ENCODE assay signal across 18 cellular contexts in genomic region chr7:101874028-101874427, GRCh38. TPM values are rescaled to one million over a fixed set of nuclear protein-coding genes. Genes with fewer than 3 reads are reported as not detected.
DNase-seq lines count a peak whose midpoint lies in the region; ATAC-seq, FAIRE-seq and TF ChIP-seq lines count a peak whose summit lies in the region.
"Had no signal": no experiment of that assay in that cellular context is flagged by ENCODE, and none has a peak within 500 bp of the region (broad histone marks: within the 10 kb centered on the region; RNA-seq: fewer than 3 reads in every experiment).

No MANE protein-coding gene starts in this region.

- no peaks in the 10 kb centered on the region for H3K9me3 Mint-ChIP-seq in mesothelial cell of epicardium

- H3K9me3 ChIP-seq in right atrium auricular region: no peaks in the 10 kb centered on the region
- H3K9me3 ChIP-seq: prostate gland, upper lobe of left lung had no signal

- no peaks in the 10 kb centered on the region for H3K36me3 ChIP-seq in right atrium auricular region
- H3K36me3 ChIP-seq: prostate gland, upper lobe of left lung, WERI-Rb-1 had no signal

- intact Hi-C loops in left cardiac atrium (cut with DNase I): no loop called here

- no peak for FAIRE-seq in D721Med (lab: Jason Lieb, UNC)
- FAIRE-seq: A204.1, bronchial epithelial cell had no signal

- H3K27me3 ChIP-seq in right atrium auricular region: no peaks in the 10 kb centered on the region
- H3K27me3 ChIP-seq: upper lobe of left lung had no signal

- CTCF ChIA-PET in GM10248 (lab: Yijun Ruan, JAX): interaction anchor here (0.9 kb wide), 1 partner anchor 10 kb away, joined by 3 read pairs; no protein-coding TSS in a partner anchor

- H3K36me3 Mint-ChIP-seq in mesothelial cell of epicardium: peaks cover 3% of the 10 kb centered on the region
- H3K36me3 Mint-ChIP-seq: activated CD8-positive, alpha-beta memory T cell treated with anti-CD3 and anti-CD28 coated beads, Interleukin-2, amount 10 ng/mL, durations not matched to agents 7 days and 5 days had no signal

- H3K4me3 ChIP-seq in right atrium auricular region: no peak overlapping the region
- no peak overlapping the region for H3K4me3 ChIP-seq in cardiac fibroblast (replicated peaks in 1 of 2; ENCODE audit: low read depth in 2 of 2, low read length in 2 of 2)
- H3K4me3 ChIP-seq: PC-9, prostate gland, upper lobe of left lung had no signal

- peaks cover 47% of the 10 kb centered on the region for H3K4me1 Mint-ChIP-seq in mesothelial cell of epicardium
- H3K4me1 Mint-ChIP-seq: activated CD8-positive, alpha-beta memory T cell treated with anti-CD3 and anti-CD28 coated beads, Interleukin-2, amount 10 ng/mL, durations not matched to agents 7 days and 5 days had no signal

- H3K27me3 Mint-ChIP-seq in mesothelial cell of epicardium (ENCODE audit: low read depth): no peaks in the 10 kb centered on the region
- H3K27me3 Mint-ChIP-seq: activated CD8-positive, alpha-beta memory T cell treated with anti-CD3 and anti-CD28 coated beads, Interleukin-2, amount 10 ng/mL, durations not matched to agents 7 days and 5 days had no signal

- no peak overlapping the region for H3K4me3 Mint-ChIP-seq in mesothelial cell of epicardium
- H3K4me3 Mint-ChIP-seq: activated CD8-positive, alpha-beta memory T cell treated with anti-CD3 and anti-CD28 coated beads, Interleukin-2, amount 10 ng/mL, durations not matched to agents 7 days and 5 days had no signal

- DNase-seq in right atrium auricular region (ENCODE audit: low spot score) (no peak), left cardiac atrium (no peak), cardiac fibroblast (ENCODE audit: low read depth in 2 of 2) (peak; percentile 37 to 46), mesothelial cell of epicardium (ENCODE audit: low spot score in 2 of 2, unreplicated experiment in 2 of 2) (no peak), D721Med (ENCODE audit: insufficient read length, low spot score) (no peak), GM10248 (ENCODE audit: extremely low spot score) (no peak), NCI-H2227 treated with DMSO at 0.1 percent for 48 hours (lab: John Stamatoyannopoulos, UW) (no peak)
- no peak for DNase-seq in activated CD4-positive, CD25-positive, alpha-beta regulatory T cell (lab: John Stamatoyannopoulos, UW)
- DNase-seq: activated CD8-positive, alpha-beta memory T cell treated with anti-CD3 and anti-CD28 coated beads, Interleukin-2, amount 10 ng/mL, durations not matched to agents 7 days and 5 days; activated naive CD4-positive, alpha-beta T cell; NCI-H1694 treated with DMSO at 0.1 percent for 48 hours; NCI-H524; PC-9; upper lobe of left lung; WERI-Rb-1 had no signal

- POLR2A ChIA-PET in GM10248 (lab: Yijun Ruan, JAX): no interaction called here

- TF ChIP-seq CTCF in right atrium auricular region (IDR thresholded peaks at IDR 0.05): no peak
- no peak for TF ChIP-seq CTCF in cardiac fibroblast (IDR thresholded peaks at IDR 0.05; ENCODE audit: low read depth, low read length)
- no peak for TF ChIP-seq CTCF in mesothelial cell of epicardium (IDR thresholded peaks at IDR 0.05; ENCODE audit: unreplicated experiment)
- TF ChIP-seq CTCF in D721Med (IDR thresholded peaks at IDR 0.05; ENCODE audit: insufficient read depth, missing control alignments): no peak
- TF ChIP-seq CTCF in GM10248 (IDR thresholded peaks at IDR 0.05; ENCODE audit: control extremely low read depth, extremely low read depth, low read depth, missing control alignments): no peak

- no peak for ATAC-seq in left cardiac atrium
- ATAC-seq: activated CD8-positive, alpha-beta memory T cell treated with anti-CD3 and anti-CD28 coated beads, Interleukin-2, amount 10 ng/mL, durations not matched to agents 7 days and 5 days had no signal

- peaks cover 0 to 51% of the 10 kb centered on the region in 2 donors for H3K4me1 ChIP-seq in right atrium auricular region
- H3K4me1 ChIP-seq: prostate gland had no signal

- H3K27ac Mint-ChIP-seq in mesothelial cell of epicardium: peak overlapping the region; percentile 89
- H3K27ac Mint-ChIP-seq: activated CD8-positive, alpha-beta memory T cell treated with anti-CD3 and anti-CD28 coated beads, Interleukin-2, amount 10 ng/mL, durations not matched to agents 7 days and 5 days had no signal

- peak overlapping the region; percentile 75 to 77 for H3K27ac ChIP-seq in right atrium auricular region
- H3K27ac ChIP-seq: PC-9, WERI-Rb-1 had no signal

RNA-seq across cellular contexts. Expression of gene CUX1, which starts 56.6 kb away (rescaled TPM):
- 10 to 100 TPM; 71.1 to 94.4 TPM for total RNA-seq in right atrium auricular region
- 100 to 1,000 TPM in 1 of 2 donors, 10 to 100 TPM in 1; 81.6 to 108 TPM for total RNA-seq in left cardiac atrium
- 152 to 158 TPM (median 152 TPM) in 3 replicates for total RNA-seq in mesothelial cell of epicardium

Comparison
In these comparisons a context has a peak if more than half of its experiments do, and no peak if none do; other contexts are left out.
1. DNase-seq: peak in cardiac fibroblast (2 of 2); none in right atrium auricular region (single experiment), left cardiac atrium (single experiment), mesothelial cell of epicardium (0 of 2), D721Med (single experiment), activated CD4-positive, CD25-positive, alpha-beta regulatory T cell (0 of 4), GM10248 (single experiment) and NCI-H2227 treated with DMSO at 0.1 percent for 48 hours (single experiment).